6 cellular contexts compared by ENCODE assay signal in genomic region chr11:62671272-62671603, GRCh38. TPM values are rescaled to one million over a fixed set of nuclear protein-coding genes. Genes with fewer than 3 reads are reported as not detected.
DNase-seq lines count a peak whose midpoint lies in the region; ATAC-seq and TF ChIP-seq lines count a peak whose summit lies in the region.

No MANE protein-coding gene starts in this region.

- TF ChIP-seq CTCF in CD4-positive, alpha-beta T cell (IDR thresholded peaks at IDR 0.05): no peak

- H3K9me3 Mint-ChIP-seq in CD4-positive, alpha-beta T cell: no peaks in the 10 kb centered on the region

- peak overlapping the region; percentile 87 for H3K27ac Mint-ChIP-seq in CD4-positive, alpha-beta T cell

- peaks cover 12% of the 10 kb centered on the region for H3K79me1 ChIP-seq in trophoblast cell (ENCODE audit: low read length)

- H3K14ac ChIP-seq in trophoblast cell (ENCODE audit: low read length): peak overlapping the region; percentile 89

- intact Hi-C loops in CD4-positive, alpha-beta T cell (cut with DNase I, micrococcal nuclease): loop anchor here (2.0 to 5.0 kb wide), 4 partner anchors 18 to 79 kb away; partner anchors contain the start of genes BSCL2 (in 2 of the 2), GNG3 (in 2 of the 2), INTS5 (in 2 of the 2) and TUT1 (in 2 of the 2)

- DNase-seq in CD4-positive, alpha-beta T cell: peak in 2 of 10 experiments; percentile 24 to 32
- DNase-seq in trophoblast cell (peak in 1 of 2 donors; percentile 47), HEK293T (ENCODE audit: extremely low spot score) (no peak), NCI-H226 (no peak)

- H3K9ac ChIP-seq in HUES6 (ENCODE audit: low read length): peak overlapping the region; percentile 93
- peak overlapping the region; percentile 86 for H3K9ac ChIP-seq in trophoblast cell (ENCODE audit: low read length)

- H2AFZ ChIP-seq in trophoblast cell (ENCODE audit: insufficient read depth, low read length, poor library complexity): peak overlapping the region; percentile 94

- no peak overlapping the region for H2BK12ac ChIP-seq in trophoblast cell (ENCODE audit: low read length)

- peak overlapping the region; percentile 36 for H3K4ac ChIP-seq in trophoblast cell (ENCODE audit: low read depth, low read length)

- peak; percentile 61 for ATAC-seq in CD4-positive, alpha-beta T cell (ENCODE audit: poor library complexity)

- H4K91ac ChIP-seq in trophoblast cell (ENCODE audit: low read depth, low read length): peak overlapping the region; percentile 78

- peaks cover 48% of the 10 kb centered on the region for H3K4me1 Mint-ChIP-seq in CD4-positive, alpha-beta T cell (ENCODE audit: low read depth)

- H3K4me3 ChIP-seq in HUES6 (ENCODE audit: low read depth, low read length) (peak overlapping the region; percentile 93), trophoblast cell (ENCODE audit: low read depth, low read length) (peak overlapping the region; percentile 83)

- peaks cover 33% of the 10 kb centered on the region for H3K36me3 Mint-ChIP-seq in CD4-positive, alpha-beta T cell (ENCODE audit: low read depth)

- peaks cover 10% of the 10 kb centered on the region for H3K79me2 ChIP-seq in trophoblast cell (ENCODE audit: control insufficient read depth, insufficient read depth, low read length, poor library complexity)

- peak overlapping the region; percentile 83 for H3K27ac ChIP-seq in CD4-positive, alpha-beta T cell (ENCODE audit: low read depth, low read length)
- H3K27ac ChIP-seq in HUES6 (ENCODE audit: low read depth, low read length): peak overlapping the region; percentile 64
- H3K27ac ChIP-seq in cingulate gyrus (ENCODE audit: low read depth, low read length): peak overlapping the region; percentile 95
- peak overlapping the region; percentile 91 for H3K27ac ChIP-seq in trophoblast cell (ENCODE audit: low read depth, low read length)

- no peaks in the 10 kb centered on the region for H3K27me3 ChIP-seq in CD4-positive, alpha-beta T cell (ENCODE audit: control insufficient read depth, insufficient read depth, low read length)
- H3K27me3 ChIP-seq in HUES6 (ENCODE audit: control insufficient read depth, insufficient read depth, low read length) (no peaks in the 10 kb centered on the region), trophoblast cell (ENCODE audit: insufficient read depth, low read length) (no peaks in the 10 kb centered on the region)

- H3K27me3 Mint-ChIP-seq in CD4-positive, alpha-beta T cell: no peaks in the 10 kb centered on the region

- no peak overlapping the region for H2AK5ac ChIP-seq in trophoblast cell (ENCODE audit: low read length)

- peak overlapping the region; percentile 75 for H4K12ac ChIP-seq in trophoblast cell (ENCODE audit: low read depth, low read length)

- POLR2A ChIA-PET in CD4-positive, alpha-beta T cell (lab: Charles Lee): interaction anchor here (0.6 to 6.4 kb wide), 28 partner anchors 10 to 919 kb away, joined by 3 to 94 read pairs (median 6); partner anchors contain the start of genes B3GAT3, EEF1G, EML3 and GANAB
- POLR2A ChIA-PET in HEK293T (lab: Yijun Ruan, JAX): interaction anchor here (0.7 to 7.2 kb wide), 41 partner anchors 8 to 275 kb away, joined by 3 to 61 read pairs (median 6); partner anchors contain the start of genes B3GAT3, BSCL2, EEF1G and GANAB

- WGBS in trophoblast cell (ENCODE audit: extremely low coverage, insufficient coverage, insufficient read length): no CpG with 5 or more reads among the region's 17 CpGs

- H3K4me2 ChIP-seq in trophoblast cell (ENCODE audit: low read length): peak overlapping the region; percentile 83

- no peak overlapping the region for H3K18ac ChIP-seq in trophoblast cell (ENCODE audit: low read length)

- H2BK120ac ChIP-seq in trophoblast cell (ENCODE audit: insufficient read depth, low read length, poor library complexity): peak overlapping the region; percentile 72

- peak overlapping the region; percentile 91 for H3K4me3 Mint-ChIP-seq in CD4-positive, alpha-beta T cell

- peak overlapping the region; percentile 80 for H2BK5ac ChIP-seq in trophoblast cell (ENCODE audit: low read depth, low read length, poor library complexity)

- no peaks in the 10 kb centered on the region for H3K9me3 ChIP-seq in CD4-positive, alpha-beta T cell (ENCODE audit: control insufficient read depth, low read length)
- no peaks in the 10 kb centered on the region for H3K9me3 ChIP-seq in HUES6 (ENCODE audit: control insufficient read depth, insufficient read depth, low read depth, low read length)
- no peaks in the 10 kb centered on the region for H3K9me3 ChIP-seq in trophoblast cell (ENCODE audit: insufficient read depth, low read depth, low read length)

- CTCF ChIA-PET in CD4-positive, alpha-beta T cell (lab: Charles Lee): interaction anchor here (1.0 to 3.0 kb wide), 5 partner anchors 10 to 210 kb away, joined by 3 to 8 read pairs (median 6); partner anchors contain the start of genes INTS5, SLC3A2 and TMEM179B
- CTCF ChIA-PET in HEK293T (lab: Yijun Ruan, JAX): interaction anchor here (1.0 to 2.1 kb wide), 2 partner anchors 10 to 77 kb away, joined by 5 to 13 read pairs; no protein-coding TSS in a partner anchor

- peak overlapping the region; percentile 91 for H4K8ac ChIP-seq in trophoblast cell (ENCODE audit: low read depth, low read length)

- no peak overlapping the region for H3K23ac ChIP-seq in trophoblast cell (ENCODE audit: low read length)

- H3K4me1 ChIP-seq in HUES6 (ENCODE audit: control insufficient read depth, insufficient read depth, low read length): peaks cover 15% of the 10 kb centered on the region
- H3K4me1 ChIP-seq in trophoblast cell (ENCODE audit: control insufficient read depth in 1 of 2, insufficient read depth in 2 of 2, low read length in 2 of 2): peaks cover 8 to 14% of the 10 kb centered on the region in 2 experiments

- H3K36me3 ChIP-seq in HUES6 (ENCODE audit: control insufficient read depth, insufficient read depth, low read length): peaks cover 30% of the 10 kb centered on the region
- peaks cover 14 to 22% of the 10 kb centered on the region in 2 experiments for H3K36me3 ChIP-seq in trophoblast cell (ENCODE audit: control insufficient read depth in 1 of 2, insufficient read depth in 2 of 2, low read length in 2 of 2)

TF ChIP-seq in HEK293T, 16 proteins besides CTCF, POLR2A, EP300 and RAD21:
- no peak for TF ChIP-seq SP1 (IDR thresholded peaks at IDR 0.05)
- TF ChIP-seq TARDBP (IDR thresholded peaks at IDR 0.05): no peak
- no peak for TF ChIP-seq ELF4 (IDR thresholded peaks at IDR 0.05)
- TF ChIP-seq PKNOX1 (IDR thresholded peaks at IDR 0.05): no peak
- no peak for TF ChIP-seq NFRKB (IDR thresholded peaks at IDR 0.05)
- no peak for TF ChIP-seq FOXM1 (IDR thresholded peaks at IDR 0.05; ENCODE audit: borderline replicate concordance)
- TF ChIP-seq ZNF384 (IDR thresholded peaks at IDR 0.05): no peak
- TF ChIP-seq CTBP1 (IDR thresholded peaks at IDR 0.05; ENCODE audit: borderline replicate concordance): no peak
- no peak for TF ChIP-seq FOXK2 (IDR thresholded peaks at IDR 0.05)
- TF ChIP-seq SUZ12 (IDR thresholded peaks at IDR 0.05): no peak
- TF ChIP-seq LEF1 (IDR thresholded peaks at IDR 0.05; ENCODE audit: borderline replicate concordance): no peak
- TF ChIP-seq ARNT (IDR thresholded peaks at IDR 0.05): no peak
- no peak for TF ChIP-seq BHLHE40 (IDR thresholded peaks at IDR 0.05; ENCODE audit: borderline replicate concordance)
- no peak for TF ChIP-seq FOXA1 (IDR thresholded peaks at IDR 0.05)
- TF ChIP-seq L3MBTL2 (conservative IDR thresholded peaks at IDR 0.05): no peak; the same call in 1 of the 2 replicates
- TF ChIP-seq HDGF (IDR thresholded peaks at IDR 0.05; ENCODE audit: borderline replicate concordance): no peak

RNA-seq across cellular contexts. Expression of gene UQCC3, which starts 0.2 kb away (rescaled TPM):
- total RNA-seq in CD4-positive, alpha-beta T cell: 1 to 10 TPM; 1.5 to 2.3 TPM
- polyA plus RNA-seq in trophoblast cell (2013): 6.3 and 6.9 TPM in 2 replicates

RNA-seq across cellular contexts. Expression of gene LBHD1, which starts 0.8 kb away (rescaled TPM):
- 10 to 100 TPM; 10.4 to 10.5 TPM for total RNA-seq in CD4-positive, alpha-beta T cell
- polyA plus RNA-seq in trophoblast cell (2013): 4.3 and 4.5 TPM in 2 replicates

RNA-seq across cellular contexts. Expression of gene CSKMT, which starts 6.1 kb away (rescaled TPM):
- 10 to 100 TPM; 17.8 to 18.8 TPM for total RNA-seq in CD4-positive, alpha-beta T cell
- 15.7 and 17.7 TPM in 2 replicates for polyA plus RNA-seq in trophoblast cell (2013)

RNA-seq across cellular contexts. Expression of gene C11orf98, which starts 6.2 kb away (rescaled TPM):
- 10 to 100 TPM; 14.3 to 18.5 TPM for total RNA-seq in CD4-positive, alpha-beta T cell
- polyA plus RNA-seq in trophoblast cell (2013): 147 and 149 TPM in 2 replicates

RNA-seq across cellular contexts. Expression of gene UBXN1, which starts 7.6 kb away (rescaled TPM):
- 100 to 1,000 TPM; 196 to 222 TPM for total RNA-seq in CD4-positive, alpha-beta T cell
- 122 and 123 TPM in 2 replicates for polyA plus RNA-seq in trophoblast cell (2013)
